8 cellular contexts compared by ENCODE assay signal in genomic region chr9:127786773-127787123, GRCh38. TPM values are rescaled to one million over a fixed set of nuclear protein-coding genes. Genes with fewer than 3 reads are reported as not detected.
A peak's percentile ranks its signal among the peaks of the same experiment; 100 is the strongest.
DNase-seq lines count a peak whose midpoint lies in the region; ATAC-seq and TF ChIP-seq lines count a peak whose summit lies in the region.

No MANE protein-coding gene starts in this region.

- H3K4me1 Mint-ChIP-seq in IgD-negative memory B cell (peaks cover 27 to 33% (median 33%) of the 10 kb centered on the region in 3 donors), naive B cell (peaks cover 47 to 57% (median 55%) of the 10 kb centered on the region in 3 donors)
- H3K4me1 Mint-ChIP-seq in central memory CD8-positive, alpha-beta T cell: peaks cover 51% of the 10 kb centered on the region

- no peaks in the 10 kb centered on the region for H3K36me3 Mint-ChIP-seq in IgD-negative memory B cell
- peaks cover 62% of the 10 kb centered on the region for H3K36me3 Mint-ChIP-seq in central memory CD8-positive, alpha-beta T cell (ENCODE audit: insufficient read depth)
- peaks cover 5 to 14% of the 10 kb centered on the region in 2 donors for H3K36me3 Mint-ChIP-seq in naive B cell

- H3K27ac Mint-ChIP-seq in IgD-negative memory B cell (peak overlapping the region; percentile 81 to 99 (median 90)), naive B cell (peak overlapping the region in 5 of 6 donors; percentile 79 to 92 (median 91))
- H3K27ac Mint-ChIP-seq in central memory CD8-positive, alpha-beta T cell (ENCODE audit: low read depth): peak overlapping the region; percentile 61

- H3K9me3 Mint-ChIP-seq in IgD-negative memory B cell (no peaks in the 10 kb centered on the region), naive B cell (no peaks in the 10 kb centered on the region)
- H3K9me3 Mint-ChIP-seq in central memory CD8-positive, alpha-beta T cell: no peaks in the 10 kb centered on the region

- in situ Hi-C loops in G401 (cut with HindIII; ENCODE audit: low sequenced_read_pairs): no loop called here

- no peaks in the 10 kb centered on the region for H3K27me3 Mint-ChIP-seq in IgD-negative memory B cell
- no peaks in the 10 kb centered on the region for H3K27me3 Mint-ChIP-seq in central memory CD8-positive, alpha-beta T cell
- no peaks in the 10 kb centered on the region for H3K27me3 Mint-ChIP-seq in naive B cell

- peak overlapping the region; percentile 89 for H3K4me3 ChIP-seq in AG10803 (ENCODE audit: low read length)

- H3K4me3 Mint-ChIP-seq in IgD-negative memory B cell (peak overlapping the region; percentile 89 to 97 (median 94)), naive B cell (peak overlapping the region; percentile 85 to 95 (median 90))
- H3K4me3 Mint-ChIP-seq in central memory CD8-positive, alpha-beta T cell: peak overlapping the region; percentile 86

- no peak for ATAC-seq in central memory CD8-positive, alpha-beta T cell (replicated peaks; ENCODE audit: extremely low read depth, poor library complexity, severe bottlenecking)
- ATAC-seq in naive B cell (ENCODE audit: low read depth in 2 of 2) (no peak), HG03432 (IDR thresholded peaks at IDR 0.05; ENCODE audit: unreplicated experiment) (no peak)

- DNase-seq in AG10803 (ENCODE audit: low read depth) (peak; percentile 26), naive B cell (no peak), SK-N-DZ (ENCODE audit: low spot score) (no peak), G401 (ENCODE audit: low spot score) (no peak), NCI-H69 (lab: John Stamatoyannopoulos, UW) (no peak)
- DNase-seq in central memory CD8-positive, alpha-beta T cell (ENCODE audit: low spot score in 2 of 2): no peak

- TF ChIP-seq CTCF in AG10803 (conservative IDR thresholded peaks at IDR 0.05; ENCODE audit: low read length): peak; percentile 64

RNA-seq across cellular contexts. Expression of gene CDK9, which starts 0.9 kb away (rescaled TPM):
- polyA plus RNA-seq in IgD-negative memory B cell (65.3 TPM), naive B cell (ENCODE audit: low read depth in 6 of 6) (10 to 100 TPM; 37.3 to 88.8 (median 43.2) TPM)
- 32.5 and 48.7 TPM in 2 replicates for polyA plus RNA-seq in SK-N-DZ (2014; cell fraction: cytosol; rRNA removed)
- 91.4 and 95.7 TPM in 2 replicates for polyA plus RNA-seq in SK-N-DZ (2014; cell fraction: nucleus; rRNA removed)
- total RNA-seq in G401 (2014; rRNA removed; shearing (Covaris generic)): 103 and 121 TPM in 2 replicates

RNA-seq across cellular contexts. Expression of gene SH2D3C, which starts 8.3 kb away (rescaled TPM):
- polyA plus RNA-seq in IgD-negative memory B cell (76.1 TPM), naive B cell (ENCODE audit: low read depth in 6 of 6) (10 to 100 TPM; 29.8 to 87.0 (median 34.7) TPM)
- polyA plus RNA-seq in SK-N-DZ (2014; cell fraction: cytosol; rRNA removed): 5.8 and 6.9 TPM in 2 replicates
- 4.2 and 9.0 TPM in 2 replicates for polyA plus RNA-seq in SK-N-DZ (2014; cell fraction: nucleus; rRNA removed)
- total RNA-seq in G401 (2014; rRNA removed; shearing (Covaris generic)): 4.6 and 6.5 TPM in 2 replicates

RNA-seq across cellular contexts. Expression of gene FPGS, which starts 15.9 kb away (rescaled TPM):
- polyA plus RNA-seq in IgD-negative memory B cell: 51.4 TPM
- 10 to 100 TPM; 52.2 to 78.0 (median 59.1) TPM for polyA plus RNA-seq in naive B cell (ENCODE audit: low read depth in 6 of 6)
- polyA plus RNA-seq in SK-N-DZ (2014; cell fraction: cytosol; rRNA removed): 66.0 and 76.4 TPM in 2 replicates
- polyA plus RNA-seq in SK-N-DZ (2014; cell fraction: nucleus; rRNA removed): 139 and 156 TPM in 2 replicates
- 164 and 188 TPM in 2 replicates for total RNA-seq in G401 (2014; rRNA removed; shearing (Covaris generic))

RNA-seq across cellular contexts. Expression of gene TOR2A, which starts 51.7 kb away (rescaled TPM):
- polyA plus RNA-seq in IgD-negative memory B cell (22.4 TPM), naive B cell (ENCODE audit: low read depth in 6 of 6) (10 to 100 TPM; 24.9 to 40.0 (median 27.3) TPM)
- polyA plus RNA-seq in SK-N-DZ (2014; cell fraction: cytosol; rRNA removed): 26.4 and 38.4 TPM in 2 replicates
- polyA plus RNA-seq in SK-N-DZ (2014; cell fraction: nucleus; rRNA removed): 30.8 and 42.5 TPM in 2 replicates
- 17.9 and 25.0 TPM in 2 replicates for total RNA-seq in G401 (2014; rRNA removed; shearing (Covaris generic))
